Comparison of ENCODE assay signal across 15 cellular contexts in genomic region chr7:134827889-134828288, GRCh38. TPM values are rescaled to one million over a fixed set of nuclear protein-coding genes. Genes with fewer than 3 reads are reported as not detected.
DNase-seq lines count a peak whose midpoint lies in the region; ATAC-seq and TF ChIP-seq lines count a peak whose summit lies in the region.
"Had no signal": no experiment of that assay in that cellular context is flagged by ENCODE, and none has a peak within 500 bp of the region (broad histone marks: within the 10 kb centered on the region; RNA-seq: fewer than 3 reads in every experiment).

No MANE protein-coding gene starts in this region.

- H3K4me2 ChIP-seq in smooth muscle cell (peak overlapping the region; percentile 86), MM.1S (ENCODE audit: low read depth, low read length) (no peak overlapping the region)

- WGBS in smooth muscle cell (ENCODE audit: low lambda C conversion rate): 51% methylated on average over 3 of the region's 3 CpGs
- WGBS in right lobe of liver (ENCODE audit: insufficient coverage, low coverage, low lambda C conversion rate, missing lambda C conversion rate): 57% methylated on average over 3 of the region's 3 CpGs

- TF ChIP-seq CTCF in cardiac fibroblast (IDR thresholded peaks at IDR 0.05; ENCODE audit: low read depth, low read length): no peak
- no peak for TF ChIP-seq CTCF in smooth muscle cell (IDR thresholded peaks at IDR 0.05; ENCODE audit: borderline replicate concordance, insufficient read depth, poor library complexity, severe bottlenecking)
- no peak for TF ChIP-seq CTCF in MM.1S (IDR thresholded peaks at IDR 0.05; ENCODE audit: low read length)
- no peak for TF ChIP-seq CTCF in right lobe of liver (IDR thresholded peaks at IDR 0.05)

- H3K9me2 ChIP-seq in MM.1S (replicated peaks; ENCODE audit: insufficient read depth, low read length): no peaks in the 10 kb centered on the region

- H3F3A ChIP-seq in smooth muscle cell (ENCODE audit: low read depth) (peaks cover 78% of the 10 kb centered on the region), MM.1S (ENCODE audit: insufficient read depth, low read length) (no peaks in the 10 kb centered on the region)

- H3K36me3 ChIP-seq in smooth muscle cell (ENCODE audit: low read depth) (no peaks in the 10 kb centered on the region), MM.1S (replicated peaks; ENCODE audit: insufficient read depth, low read length) (no peaks in the 10 kb centered on the region), right lobe of liver (no peaks in the 10 kb centered on the region)
- H3K36me3 ChIP-seq: BE2C, upper lobe of left lung had no signal

- ATAC-seq in GM21786 (IDR thresholded peaks at IDR 0.05; ENCODE audit: unreplicated experiment) (no peak), right lobe of liver (no peak)
- ATAC-seq: T-cell had no signal

- peak; percentile 78 for DNase-seq in EL
- DNase-seq in cardiac fibroblast (ENCODE audit: low read depth in 2 of 2): peak; percentile 89 to 96
- DNase-seq in iris pigment epithelial cell (ENCODE audit: low read depth): peak; percentile 83
- DNase-seq in smooth muscle cell (lab: John Stamatoyannopoulos, UW; ENCODE audit: unreplicated experiment): no peak
- DNase-seq in NCI-H2107 treated with DMSO at 0.1 percent for 48 hours (lab: John Stamatoyannopoulos, UW; ENCODE audit: unreplicated experiment): no peak
- no peak for DNase-seq in MM.1S
- DNase-seq in right lobe of liver: no peak
- DNase-seq: activated CD4-positive, alpha-beta T cell treated with anti-CD3 and anti-CD28 coated beads, Interleukin-2, amount 10 ng/mL, durations not matched to agents 24 days and 14 days; BE2C; cortex of kidney; KG1; NCI-H2107; T-cell; upper lobe of left lung had no signal

- peaks cover 53% of the 10 kb centered on the region for H4K20me1 ChIP-seq in smooth muscle cell (ENCODE audit: low read depth)
- H4K20me1 ChIP-seq in MM.1S (ENCODE audit: insufficient read depth, low read length): no peaks in the 10 kb centered on the region

- no peak for TF ChIP-seq POLR2A in right lobe of liver (IDR thresholded peaks at IDR 0.05)

- intact Hi-C loops in right lobe of liver (cut with DNase I): no loop called here

- H3K27me3 ChIP-seq in smooth muscle cell (ENCODE audit: low read depth) (no peaks in the 10 kb centered on the region), MM.1S (replicated peaks; ENCODE audit: insufficient read depth, low read length) (no peaks in the 10 kb centered on the region), right lobe of liver (no peaks in the 10 kb centered on the region)
- H3K27me3 ChIP-seq: BE2C, upper lobe of left lung had no signal

- H3K4me1 ChIP-seq in smooth muscle cell (ENCODE audit: low read depth) (peaks cover 51% of the 10 kb centered on the region), MM.1S (ENCODE audit: low read length) (no peaks in the 10 kb centered on the region), right lobe of liver (peaks cover 0 to 2% (median 0%) of the 10 kb centered on the region in 4 donors)
- H3K4me1 ChIP-seq: upper lobe of left lung had no signal

- no peaks in the 10 kb centered on the region for H3K9me3 ChIP-seq in smooth muscle cell (replicated peaks; ENCODE audit: low read depth)
- no peaks in the 10 kb centered on the region for H3K9me3 ChIP-seq in MM.1S (replicated peaks; ENCODE audit: insufficient read depth, low read length)
- no peaks in the 10 kb centered on the region for H3K9me3 ChIP-seq in right lobe of liver
- H3K9me3 ChIP-seq: BE2C, upper lobe of left lung had no signal

- H3K27ac ChIP-seq in smooth muscle cell (ENCODE audit: low read depth): peak overlapping the region; percentile 98
- no peak overlapping the region for H3K27ac ChIP-seq in MM.1S (ENCODE audit: low read length)
- H3K27ac ChIP-seq in right lobe of liver: no peak overlapping the region

- no peak overlapping the region for H3K4me3 ChIP-seq in cardiac fibroblast (replicated peaks in 1 of 2; ENCODE audit: low read depth in 2 of 2, low read length in 2 of 2)
- no peak overlapping the region for H3K4me3 ChIP-seq in smooth muscle cell
- H3K4me3 ChIP-seq in MM.1S (ENCODE audit: low read length): no peak overlapping the region
- H3K4me3 ChIP-seq in right lobe of liver: no peak overlapping the region
- H3K4me3 ChIP-seq: upper lobe of left lung had no signal

- H2AFZ ChIP-seq in smooth muscle cell (ENCODE audit: low read depth) (no peak overlapping the region), MM.1S (ENCODE audit: low read length) (no peak overlapping the region)

- no peak overlapping the region for H3K9ac ChIP-seq in smooth muscle cell (ENCODE audit: low read depth)
- no peak overlapping the region for H3K9ac ChIP-seq in MM.1S (ENCODE audit: low read length)

- H3K79me2 ChIP-seq in smooth muscle cell (ENCODE audit: low read depth) (peaks cover 94% of the 10 kb centered on the region), MM.1S (ENCODE audit: low read length) (no peaks in the 10 kb centered on the region)

RNA-seq across cellular contexts. Expression of gene CALD1, which starts 48.5 kb away (rescaled TPM):
- total RNA-seq in smooth muscle cell: 948 and 1,024 TPM in 2 replicates
- polyA plus RNA-seq in smooth muscle cell: 1,552 and 1,869 TPM in 2 replicates
- total RNA-seq in right lobe of liver: 100 to 1,000 TPM; 110 to 181 (median 131) TPM

Comparison
In these comparisons a context has a peak if more than half of its experiments do, and no peak if none do; other contexts are left out.
1. DNase-seq: peak in EL (single experiment), cardiac fibroblast (2 of 2) and iris pigment epithelial cell (single experiment); none in smooth muscle cell (single experiment), NCI-H2107 treated with DMSO at 0.1 percent for 48 hours (single experiment), MM.1S (single experiment) and right lobe of liver (0 of 3).